Comparison of ENCODE assay signal across 9 cellular contexts in the genomic region with DNA sequence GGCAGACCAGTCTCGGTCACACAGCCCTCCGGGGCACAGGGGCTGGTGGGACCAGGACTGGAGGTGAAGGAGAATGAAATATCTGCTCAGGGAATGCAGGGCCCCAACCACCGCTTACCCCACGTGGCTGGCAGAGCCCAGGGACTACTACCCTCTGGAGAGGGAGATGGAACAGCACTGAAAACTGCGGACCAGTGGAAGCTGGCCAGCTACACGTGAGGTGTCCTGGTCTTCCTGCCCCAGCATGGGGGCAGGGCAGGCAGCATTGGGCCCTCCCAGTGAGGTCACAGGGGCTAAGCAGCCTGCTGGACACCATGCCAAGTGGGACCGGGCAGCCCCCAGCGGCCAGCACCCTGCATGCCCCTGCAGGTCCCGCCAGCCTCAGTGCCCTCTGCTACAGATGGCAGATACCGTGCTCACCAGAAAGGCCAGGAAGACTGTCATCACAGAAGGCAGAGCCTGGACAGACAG.
DNase-seq lines count a peak whose midpoint lies in the region; ATAC-seq and TF ChIP-seq lines count a peak whose summit lies in the region.
"Had no signal": no experiment of that assay in that cellular context is flagged by ENCODE, and none has a peak within 500 bp of the region (broad histone marks: within the 10 kb centered on the region; RNA-seq: fewer than 3 reads in every experiment).

No MANE protein-coding gene starts in this region.

- no peak for TF ChIP-seq POLR2A in body of pancreas (IDR thresholded peaks at IDR 0.05)

- peaks cover 4% of the 10 kb centered on the region for H3K4me1 ChIP-seq in mammary epithelial cell (ENCODE audit: insufficient read depth, low read length)
- peaks cover 43% of the 10 kb centered on the region for H3K4me1 ChIP-seq in osteoblast (ENCODE audit: insufficient read depth, low read length)
- H3K4me1 ChIP-seq in body of pancreas, result peaks cover 36% of the 10 kb centered on the region

- WGBS in mammary epithelial cell (ENCODE audit: low coverage, missing lambda C conversion rate), result 76% methylated on average over 8 of the region's 10 CpGs
- 74 to 85% methylated on average over 6 to 10 of the region's 10 CpGs for WGBS in body of pancreas, 2 donors

- no peaks in the 10 kb centered on the region for H3K27me3 Mint-ChIP-seq in MCF 10A (ENCODE audit: insufficient read depth, unreplicated experiment)
- peaks cover 16% of the 10 kb centered on the region for H3K27me3 Mint-ChIP-seq in glutamatergic neuron (ENCODE audit: unreplicated experiment)

- H3K27ac ChIP-seq in mammary epithelial cell (ENCODE audit: insufficient read depth, low read depth, low read length), result no peak overlapping the region
- peak overlapping the region; percentile 88 for H3K27ac ChIP-seq in osteoblast (ENCODE audit: low read depth, low read length)
- peak overlapping the region in 1 of 4 donors; percentile 30 for H3K27ac ChIP-seq in body of pancreas

- no peaks in the 10 kb centered on the region for H3K9me3 Mint-ChIP-seq in MCF 10A (ENCODE audit: unreplicated experiment)
- H3K9me3 Mint-ChIP-seq in glutamatergic neuron (ENCODE audit: unreplicated experiment), result peaks cover 9% of the 10 kb centered on the region

- intact Hi-C loops in MCF 10A (cut with micrococcal nuclease), result no loop called here
- intact Hi-C loops in mammary epithelial cell (cut with micrococcal nuclease), result no loop called here
- intact Hi-C loops in body of pancreas (cut with DNase I), result no loop called here

- no peak overlapping the region for H3K4me3 ChIP-seq in mammary epithelial cell (replicated peaks in 1 of 3; ENCODE audit: insufficient read depth in 1 of 3, low read depth in 2 of 3, low read length in 3 of 3)
- no peak overlapping the region for H3K4me3 ChIP-seq in osteoblast (ENCODE audit: insufficient read depth, low read length)
- no peak overlapping the region for H3K4me3 ChIP-seq in body of pancreas
- H3K4me3 ChIP-seq: left lung had no signal

- H3K4me3 Mint-ChIP-seq in MCF 10A (ENCODE audit: unreplicated experiment) (no peak overlapping the region), glutamatergic neuron (ENCODE audit: unreplicated experiment) (no peak overlapping the region)

- in situ Hi-C loops in mammary epithelial cell (cut with MboI; ENCODE audit: low sequenced_read_pairs in 2 of 2), result no loop called here

- POLR2A ChIA-PET in MCF 10A (lab: Yijun Ruan, JAX), result interaction anchor here (0.6 kb wide), 1 partner anchor 433 kb away, joined by 3 read pairs; no protein-coding TSS in a partner anchor

- no peaks in the 10 kb centered on the region for H3K36me3 ChIP-seq in mammary epithelial cell (ENCODE audit: insufficient read depth, low read length)
- no peaks in the 10 kb centered on the region for H3K36me3 ChIP-seq in osteoblast (ENCODE audit: insufficient read depth, low read length)
- H3K36me3 ChIP-seq in body of pancreas (replicated peaks in 1 of 2; ENCODE audit: insufficient read depth in 1 of 2, low read depth in 2 of 2), result no peaks in the 10 kb centered on the region
- H3K36me3 ChIP-seq: left lung had no signal

- no peak overlapping the region for H3K9ac ChIP-seq in mammary epithelial cell (ENCODE audit: insufficient read depth, low read length)

- no peak for DNase-seq in MCF 10A (ENCODE audit: unreplicated experiment)
- DNase-seq in mammary epithelial cell, result no peak
- DNase-seq in glutamatergic neuron, result no peak
- DNase-seq in osteoblast (ENCODE audit: insufficient read length, low spot score, missing footprints), result no peak
- no peak for DNase-seq in NOMO-1 (lab: John Stamatoyannopoulos, UW; ENCODE audit: unreplicated experiment in 2 of 2)
- DNase-seq in body of pancreas, result no peak
- DNase-seq in activated CD4-positive, CD25-positive, alpha-beta regulatory T cell (lab: John Stamatoyannopoulos, UW), result no peak
- DNase-seq: left lung had no signal

- H3K36me3 Mint-ChIP-seq in MCF 10A (ENCODE audit: insufficient read depth, unreplicated experiment), result no peaks in the 10 kb centered on the region
- H3K36me3 Mint-ChIP-seq in glutamatergic neuron (ENCODE audit: unreplicated experiment), result no peaks in the 10 kb centered on the region

- TF ChIP-seq CTCF in MCF 10A (IDR thresholded peaks at IDR 0.05; ENCODE audit: unreplicated experiment) (no peak), mammary epithelial cell (conservative IDR thresholded peaks at IDR 0.05 in 1 of 2, IDR thresholded peaks at IDR 0.05 in 1 of 2; ENCODE audit: extremely low read depth in 1 of 2, insufficient read depth in 1 of 2, low read depth in 1 of 2, low read length in 2 of 2) (no peak), glutamatergic neuron (IDR thresholded peaks at IDR 0.05; ENCODE audit: partially characterized antibody, unreplicated experiment) (no peak), osteoblast (IDR thresholded peaks at IDR 0.05; ENCODE audit: extremely low read depth, low read depth, low read length) (no peak), body of pancreas (IDR thresholded peaks at IDR 0.05) (no peak)

- no peak overlapping the region for H3K4me2 ChIP-seq in mammary epithelial cell (ENCODE audit: insufficient read depth, low read depth, low read length)
- peak overlapping the region; percentile 76 for H3K4me2 ChIP-seq in osteoblast (ENCODE audit: insufficient read depth, low read length)

- no peaks in the 10 kb centered on the region for H3K79me2 ChIP-seq in mammary epithelial cell (ENCODE audit: insufficient read depth, low read length)
- peaks cover 13% of the 10 kb centered on the region for H3K79me2 ChIP-seq in osteoblast (ENCODE audit: insufficient read depth, low read length)

- BruUV-seq in MCF 10A (replicated peaks; lab: Mats Ljungman, UMichigan) (no TSS peak), mammary epithelial cell (replicated peaks; lab: Mats Ljungman, UMichigan) (no TSS peak)

- H3K4me1 Mint-ChIP-seq in MCF 10A (ENCODE audit: insufficient read depth, unreplicated experiment) (no peaks in the 10 kb centered on the region), glutamatergic neuron (ENCODE audit: low read depth, unreplicated experiment) (peaks cover 65% of the 10 kb centered on the region)

- dilution Hi-C loops in mammary epithelial cell (cut with HindIII; ENCODE audit: low sequenced_read_pairs), result no loop called here

- H4K20me1 ChIP-seq in mammary epithelial cell (ENCODE audit: insufficient read depth, low read length) (no peaks in the 10 kb centered on the region), osteoblast (ENCODE audit: insufficient read depth, low read length) (no peaks in the 10 kb centered on the region)

- no peaks in the 10 kb centered on the region for H3K27me3 ChIP-seq in mammary epithelial cell (ENCODE audit: insufficient read depth, low read length)
- no peaks in the 10 kb centered on the region for H3K27me3 ChIP-seq in osteoblast (ENCODE audit: insufficient read depth, low read length)
- H3K27me3 ChIP-seq in body of pancreas, result no peaks in the 10 kb centered on the region
- H3K27me3 ChIP-seq: left lung had no signal

- H3K27ac Mint-ChIP-seq in MCF 10A (ENCODE audit: low read depth, unreplicated experiment) (peak overlapping the region; percentile 37), glutamatergic neuron (ENCODE audit: unreplicated experiment) (peak overlapping the region; percentile 14)

- H3K9me3 ChIP-seq in mammary epithelial cell (replicated peaks; ENCODE audit: insufficient read depth, low read length), result no peaks in the 10 kb centered on the region
- H3K9me3 ChIP-seq in osteoblast (ENCODE audit: low read depth, low read length), result no peaks in the 10 kb centered on the region
- H3K9me3 ChIP-seq in body of pancreas, result no peaks in the 10 kb centered on the region
- H3K9me3 ChIP-seq: left lung had no signal

- no peak overlapping the region for H2AFZ ChIP-seq in mammary epithelial cell (ENCODE audit: low read depth, low read length)
- H2AFZ ChIP-seq in osteoblast (ENCODE audit: low read length), result no peak overlapping the region

- CTCF ChIA-PET in MCF 10A (lab: Yijun Ruan, JAX) (no interaction called here), mammary epithelial cell (lab: Charles Lee; ENCODE audit: low non-redundant PET) (no interaction called here)

- ATAC-seq in body of pancreas (no peak), GM19324 (IDR thresholded peaks at IDR 0.05; ENCODE audit: low FRiP score, unreplicated experiment) (no peak)
- ATAC-seq: left lung had no signal
